ENCODE assay signal across 11 cellular contexts in the genomic region with DNA sequence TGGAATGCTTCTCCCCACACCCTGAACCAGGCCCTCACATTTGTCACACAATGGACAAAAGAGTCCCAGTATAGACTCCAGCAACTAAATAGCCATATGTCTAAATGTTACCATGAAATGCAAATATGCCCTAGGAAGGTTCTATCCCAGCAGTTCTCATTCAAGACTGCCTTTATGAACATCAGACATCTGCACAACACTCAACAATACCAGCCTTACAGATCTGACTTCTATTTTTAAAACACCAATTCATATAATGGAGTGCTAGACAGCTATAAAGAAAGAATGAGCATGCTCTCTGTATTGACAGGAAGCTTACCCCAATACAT. TPM values are rescaled to one million over a fixed set of nuclear protein-coding genes. Genes with fewer than 3 reads are reported as not detected.
DNase-seq lines count a peak whose midpoint lies in the region; ATAC-seq and TF ChIP-seq lines count a peak whose summit lies in the region.
"Had no signal": no experiment of that assay in that cellular context is flagged by ENCODE, and none has a peak within 500 bp of the region (broad histone marks: within the 10 kb centered on the region; RNA-seq: fewer than 3 reads in every experiment).

No MANE protein-coding gene starts in this region.

- in situ Hi-C loops in GM13977 (cut with MboI; ENCODE audit: low pct_unique_long_range_greater_than_20kb, low sequenced_read_pairs, unreplicated experiment) = no loop called here

- POLR2A ChIA-PET in AG04450 (lab: Yijun Ruan, JAX) = interaction anchor here (0.9 kb wide), 1 partner anchor 66 kb away, joined by 3 read pairs; no protein-coding TSS in a partner anchor

- no peaks in the 10 kb centered on the region for H3K36me3 ChIP-seq in esophagus squamous epithelium
- H3K36me3 ChIP-seq in rectal smooth muscle tissue (ENCODE audit: control insufficient read depth, insufficient read depth, low read length) = no peaks in the 10 kb centered on the region
- H3K36me3 ChIP-seq: BE2C had no signal

- intact Hi-C loops in esophagus squamous epithelium (cut with DNase I) = no loop called here

- no peaks in the 10 kb centered on the region for H3K27me3 ChIP-seq in AG04450 (ENCODE audit: control insufficient read depth, insufficient read depth, low read length)
- H3K27me3 ChIP-seq in esophagus squamous epithelium = no peaks in the 10 kb centered on the region
- H3K27me3 ChIP-seq in rectal smooth muscle tissue (ENCODE audit: control insufficient read depth, insufficient read depth, low read length) = no peaks in the 10 kb centered on the region
- H3K27me3 ChIP-seq in foreskin keratinocyte = no peaks in the 10 kb centered on the region
- H3K27me3 ChIP-seq: BE2C had no signal

- no peak overlapping the region for H3K9ac ChIP-seq in rectal smooth muscle tissue (ENCODE audit: low read length)

- H3K27ac ChIP-seq in AG04450 (ENCODE audit: low read depth, low read length) (peak overlapping the region; percentile 23), esophagus squamous epithelium (peak overlapping the region; percentile 69 to 87 (median 74)), rectal smooth muscle tissue (ENCODE audit: low read depth, low read length) (peak overlapping the region; percentile 66), foreskin keratinocyte (no peak overlapping the region)

- ATAC-seq in SK-N-SH treated with all-trans-retinoic acid at 6 μM for 48 hours = peak; percentile 8; the same call in 2 of the 3 replicates
- no peak for ATAC-seq in foreskin keratinocyte
- ATAC-seq in HG03039 (IDR thresholded peaks at IDR 0.05; ENCODE audit: unreplicated experiment) = no peak
- no peak for ATAC-seq in HG03442 (IDR thresholded peaks at IDR 0.05; ENCODE audit: unreplicated experiment)

- H3K4me3 ChIP-seq in AG04450 (ENCODE audit: low read depth, low read length) (no peak overlapping the region), esophagus squamous epithelium (no peak overlapping the region), rectal smooth muscle tissue (ENCODE audit: low read length) (no peak overlapping the region)

- DNase-seq in AG04450 (ENCODE audit: low read depth, low spot score) (no peak), esophagus squamous epithelium (lab: John Stamatoyannopoulos, UW) (no peak), foreskin keratinocyte (no peak), GM13977 (ENCODE audit: low spot score) (no peak)
- DNase-seq: BE2C, retina had no signal

- CTCF ChIA-PET in AG04450 (lab: Charles Lee) = interaction anchor here (1.5 kb wide), 1 partner anchor 22 kb away, joined by 7 read pairs; no protein-coding TSS in a partner anchor

- H3K4me1 ChIP-seq in esophagus squamous epithelium = peaks cover 29 to 85% (median 30%) of the 10 kb centered on the region in 3 donors
- peaks cover 30% of the 10 kb centered on the region for H3K4me1 ChIP-seq in rectal smooth muscle tissue (ENCODE audit: control insufficient read depth, insufficient read depth, low read length)
- H3K4me1 ChIP-seq in foreskin keratinocyte = peaks cover 48% of the 10 kb centered on the region

- TF ChIP-seq POLR2A in esophagus squamous epithelium (IDR thresholded peaks at IDR 0.05) = no peak

- H3K9me3 ChIP-seq in AG04450 (ENCODE audit: control insufficient read depth, insufficient read depth, low read length) (no peaks in the 10 kb centered on the region), esophagus squamous epithelium (no peaks in the 10 kb centered on the region)
- H3K9me3 ChIP-seq: BE2C had no signal

- TF ChIP-seq CTCF in AG04450 (IDR thresholded peaks at IDR 0.05; ENCODE audit: low read depth, low read length) (no peak), esophagus squamous epithelium (IDR thresholded peaks at IDR 0.05) (no peak), foreskin keratinocyte (conservative IDR thresholded peaks at IDR 0.05) (no peak), GM13977 (IDR thresholded peaks at IDR 0.05; ENCODE audit: extremely low read depth, insufficient read depth, missing control alignments) (no peak)

TF ChIP-seq in SK-N-SH treated with all-trans-retinoic acid at 6 μM for 48 hours, 23 proteins besides CTCF, POLR2A, EP300 and RAD21:
- TF ChIP-seq ARNTL (CRISPR knock-in tag; IDR thresholded peaks at IDR 0.05; ENCODE audit: borderline replicate concordance, low read depth) = no peak
- TF ChIP-seq BACH2 (CRISPR knock-in tag; IDR thresholded peaks at IDR 0.05; ENCODE audit: borderline replicate concordance) = no peak
- TF ChIP-seq ZNF8 (CRISPR knock-in tag; IDR thresholded peaks at IDR 0.05) = no peak

RNA-seq across cellular contexts. Expression of a gene that starts 7.8 kb away (rescaled TPM):
- polyA plus RNA-seq in AG04450 (2011; rRNA removed) (127 and 207 TPM in 2 replicates), foreskin keratinocyte (70.5 and 97.0 TPM in 2 replicates)
- polyA minus RNA-seq in AG04450 (2011; rRNA and poly(A)+ RNA removed) = 165 and 221 TPM in 2 replicates
- total RNA-seq in esophagus squamous epithelium (100 to 1,000 TPM in 1 of 4 donors, 10 to 100 TPM in 3; 68.4 to 114 (median 79.7) TPM), foreskin keratinocyte (82.0 and 91.9 TPM in 2 replicates)

RNA-seq across cellular contexts. Expression of a gene that starts 55.2 kb away (rescaled TPM):
- polyA plus RNA-seq in AG04450 (2011; rRNA removed) (0.12 TPM in 1 of 2 replicates, not detected in the other), foreskin keratinocyte (not detected in 2 replicates)
- polyA minus RNA-seq in AG04450 (2011; rRNA and poly(A)+ RNA removed) = not detected in 2 replicates
- total RNA-seq in esophagus squamous epithelium (under 1 TPM in 1 of 4 donors, not detected in 3; 0.19 TPM), foreskin keratinocyte (not detected in 2 replicates)
- total RNA-seq: lung microvascular endothelial cell had no signal
